In genomic region chr1:80155371-80155770, GRCh38 we compare ENCODE assay signal across 15 cellular contexts.
DNase-seq lines count a peak whose midpoint lies in the region; ATAC-seq and TF ChIP-seq lines count a peak whose summit lies in the region.
"Had no signal": no experiment of that assay in that cellular context is flagged by ENCODE, and none has a peak within 500 bp of the region (broad histone marks: within the 10 kb centered on the region; RNA-seq: fewer than 3 reads in every experiment).

No MANE protein-coding gene starts in this region.

- no peak overlapping the region for H3K4me2 ChIP-seq in mammary epithelial cell (ENCODE audit: insufficient read depth, low read depth, low read length)
- H3K4me2 ChIP-seq in Karpas-422 (ENCODE audit: low read depth, low read length, poor library complexity, severe bottlenecking), result no peak overlapping the region
- H3K4me2 ChIP-seq: PC-9 had no signal

- H3K9ac ChIP-seq in mammary epithelial cell (ENCODE audit: insufficient read depth, low read length) (no peak overlapping the region), Karpas-422 (ENCODE audit: low read length) (no peak overlapping the region)

- no TSS peak for BruUV-seq in mammary epithelial cell (replicated peaks; lab: Mats Ljungman, UMichigan)

- H3K4me1 ChIP-seq in mammary epithelial cell (ENCODE audit: insufficient read depth, low read length) (no peaks in the 10 kb centered on the region), Karpas-422 (ENCODE audit: low read length) (no peaks in the 10 kb centered on the region)

- H3K27ac ChIP-seq in mammary epithelial cell (ENCODE audit: insufficient read depth, low read depth, low read length) (no peak overlapping the region), Karpas-422 (ENCODE audit: low read length) (no peak overlapping the region)
- H3K27ac ChIP-seq: PC-9 had no signal

- TF ChIP-seq CTCF in LNCaP clone FGC (IDR thresholded peaks at IDR 0.05; ENCODE audit: control insufficient read depth, extremely low read depth, insufficient read depth), result peak; percentile 46
- peak; percentile 28 to 44 for TF ChIP-seq CTCF in mammary epithelial cell (conservative IDR thresholded peaks at IDR 0.05 in 1 of 2, IDR thresholded peaks at IDR 0.05 in 1 of 2; ENCODE audit: extremely low read depth in 1 of 2, insufficient read depth in 1 of 2, low read depth in 1 of 2, low read length in 2 of 2)
- TF ChIP-seq CTCF in nephron progenitor cell (IDR thresholded peaks at IDR 0.05), result no peak

- dilution Hi-C loops in mammary epithelial cell (cut with HindIII; ENCODE audit: low sequenced_read_pairs), result no loop called here

- in situ Hi-C loops in mammary epithelial cell (cut with MboI; ENCODE audit: low sequenced_read_pairs in 2 of 2), result no loop called here

- H3K9me3 Mint-ChIP-seq in nephron progenitor cell, result no peaks in the 10 kb centered on the region
- peaks cover 18 to 19% of the 10 kb centered on the region in 2 donors for H3K9me3 Mint-ChIP-seq in stimulated activated naive CD8-positive, alpha-beta T cell treated with anti-CD3 and anti-CD28 coated beads, Interleukin-15, amount 100 ng/mL, for 72 hours

- DNase-seq in ELR (ENCODE audit: low read depth), result peak; percentile 17
- DNase-seq in LNCaP clone FGC (ENCODE audit: low read depth), result no peak
- DNase-seq in mammary epithelial cell, result no peak
- no peak for DNase-seq in nephron progenitor cell
- no peak for DNase-seq in ureter (ENCODE audit: low spot score)
- no peak for DNase-seq in activated gamma-delta T cell (lab: John Stamatoyannopoulos, UW)
- DNase-seq in Karpas-422, result no peak
- DNase-seq in stimulated activated naive CD8-positive, alpha-beta T cell treated with anti-CD3 and anti-CD28 coated beads, Interleukin-15, amount 100 ng/mL, for 72 hours, result no peak
- DNase-seq: CD4-positive, alpha-beta memory T cell; effector CD4-positive, alpha-beta T cell; hypothalamus; NCI-H2029 treated with DMSO at 0.1 percent for 48 hours; PC-9 had no signal

- H3K9me3 ChIP-seq in mammary epithelial cell (replicated peaks; ENCODE audit: insufficient read depth, low read length), result no peaks in the 10 kb centered on the region
- peaks cover 61% of the 10 kb centered on the region for H3K9me3 ChIP-seq in Karpas-422 (ENCODE audit: low read length)
- H3K9me3 ChIP-seq: HAP-1 had no signal

- ATAC-seq in stimulated activated naive CD8-positive, alpha-beta T cell treated with anti-CD3 and anti-CD28 coated beads, Interleukin-15, amount 100 ng/mL, for 72 hours, result no peak

- H3K4me3 Mint-ChIP-seq in nephron progenitor cell, result no peak overlapping the region
- H3K4me3 Mint-ChIP-seq in stimulated activated naive CD8-positive, alpha-beta T cell treated with anti-CD3 and anti-CD28 coated beads, Interleukin-15, amount 100 ng/mL, for 72 hours, result no peak overlapping the region
- H3K4me3 Mint-ChIP-seq: CD4-positive, alpha-beta memory T cell; stimulated activated naive CD8-positive, alpha-beta T cell treated with anti-CD3 and anti-CD28 coated beads, Interleukin-15, Interleukin-2, amounts not matched to agents 100 ng/mL and 50 ng/mL, for 24 hours had no signal

- H3K4me1 Mint-ChIP-seq in nephron progenitor cell, result no peaks in the 10 kb centered on the region
- H3K4me1 Mint-ChIP-seq in stimulated activated naive CD8-positive, alpha-beta T cell treated with anti-CD3 and anti-CD28 coated beads, Interleukin-15, amount 100 ng/mL, for 72 hours, result no peaks in the 10 kb centered on the region
- H3K4me1 Mint-ChIP-seq: CD4-positive, alpha-beta memory T cell had no signal

- peak overlapping the region; percentile 2 for H3K27ac Mint-ChIP-seq in nephron progenitor cell
- no peak overlapping the region for H3K27ac Mint-ChIP-seq in stimulated activated naive CD8-positive, alpha-beta T cell treated with anti-CD3 and anti-CD28 coated beads, Interleukin-15, amount 100 ng/mL, for 72 hours
- H3K27ac Mint-ChIP-seq: CD4-positive, alpha-beta memory T cell; stimulated activated naive CD8-positive, alpha-beta T cell treated with anti-CD3 and anti-CD28 coated beads, Interleukin-15, Interleukin-2, amounts not matched to agents 100 ng/mL and 50 ng/mL, for 24 hours had no signal

- intact Hi-C loops in mammary epithelial cell (cut with micrococcal nuclease), result no loop called here

- WGBS in mammary epithelial cell (ENCODE audit: low coverage, missing lambda C conversion rate), result 18% methylated on average over 2 of the region's 2 CpGs

- no peaks in the 10 kb centered on the region for H3K36me3 Mint-ChIP-seq in nephron progenitor cell (ENCODE audit: low read depth)
- H3K36me3 Mint-ChIP-seq: CD4-positive, alpha-beta memory T cell had no signal

- H3K4me3 ChIP-seq in LNCaP clone FGC (ENCODE audit: low read depth, low read length), result no peak overlapping the region
- H3K4me3 ChIP-seq in mammary epithelial cell (replicated peaks in 1 of 3; ENCODE audit: insufficient read depth in 1 of 3, low read depth in 2 of 3, low read length in 3 of 3), result no peak overlapping the region
- no peak overlapping the region for H3K4me3 ChIP-seq in Karpas-422 (ENCODE audit: low read length)
- H3K4me3 ChIP-seq: HAP-1, PC-9 had no signal

- H3K79me2 ChIP-seq in mammary epithelial cell (ENCODE audit: insufficient read depth, low read length) (no peaks in the 10 kb centered on the region), Karpas-422 (ENCODE audit: low read length) (no peaks in the 10 kb centered on the region)

- H4K20me1 ChIP-seq in mammary epithelial cell (ENCODE audit: insufficient read depth, low read length) (no peaks in the 10 kb centered on the region), Karpas-422 (ENCODE audit: insufficient read depth, low read depth, low read length) (no peaks in the 10 kb centered on the region)

- H3K36me3 ChIP-seq in mammary epithelial cell (ENCODE audit: insufficient read depth, low read length) (no peaks in the 10 kb centered on the region), Karpas-422 (ENCODE audit: insufficient read depth, low read length) (no peaks in the 10 kb centered on the region)
- H3K36me3 ChIP-seq: HAP-1 had no signal

- peaks cover 6% of the 10 kb centered on the region for H3K27me3 Mint-ChIP-seq in nephron progenitor cell (ENCODE audit: low read depth, poor library complexity)
- H3K27me3 Mint-ChIP-seq in stimulated activated naive CD8-positive, alpha-beta T cell treated with anti-CD3 and anti-CD28 coated beads, Interleukin-15, amount 100 ng/mL, for 72 hours, result no peaks in the 10 kb centered on the region
- H3K27me3 Mint-ChIP-seq: CD4-positive, alpha-beta memory T cell; stimulated activated naive CD8-positive, alpha-beta T cell treated with anti-CD3 and anti-CD28 coated beads, Interleukin-15, Interleukin-2, amounts not matched to agents 100 ng/mL and 50 ng/mL, for 24 hours had no signal

- no peaks in the 10 kb centered on the region for H3K9me2 ChIP-seq in Karpas-422 (replicated peaks; ENCODE audit: insufficient read depth, low read length)

- H2AFZ ChIP-seq in mammary epithelial cell (ENCODE audit: low read depth, low read length) (no peak overlapping the region), Karpas-422 (ENCODE audit: low read length) (no peak overlapping the region)
- H2AFZ ChIP-seq: PC-9 had no signal

- H3K27me3 ChIP-seq in mammary epithelial cell (ENCODE audit: insufficient read depth, low read length) (no peaks in the 10 kb centered on the region), Karpas-422 (ENCODE audit: low read length) (no peaks in the 10 kb centered on the region)

- CTCF ChIA-PET in mammary epithelial cell (lab: Charles Lee; ENCODE audit: low non-redundant PET), result no interaction called here
